ENCODE assay signal across 9 cellular contexts in genomic region chr6:56549014-56549413, GRCh38.
DNase-seq lines count a peak whose midpoint lies in the region; ATAC-seq, FAIRE-seq and TF ChIP-seq lines count a peak whose summit lies in the region.
"Had no signal": no experiment of that assay in that cellular context is flagged by ENCODE, and none has a peak within 500 bp of the region (broad histone marks: within the 10 kb centered on the region; RNA-seq: fewer than 3 reads in every experiment).

No MANE protein-coding gene starts in this region.

- no TSS peak for BruUV-seq in GM12878 (replicated peaks; lab: Mats Ljungman, UMichigan)

- H3K79me2 ChIP-seq in GM12878 (ENCODE audit: control insufficient read depth, insufficient read depth, low read length), result peaks cover 38% of the 10 kb centered on the region

- peak; percentile 46; the same call in 1 of the 3 replicates for ATAC-seq in GM12878
- ATAC-seq in right lobe of liver, result peak; percentile 17 to 67 (median 58)

- no peaks in the 10 kb centered on the region for H3K36me3 Mint-ChIP-seq in activated T-helper 2 cell treated with anti-CD3 and anti-CD28 coated beads, Interferon-gamma antibody, Interleukin-2, Interleukin-4, amounts not matched to agents 10 μg/mL and 5 μg/mL and 100 μg/mL, durations not matched to agents 14 hours and 24 hours and 36 hours (ENCODE audit: low read depth)

- WGBS in GM12878 (ENCODE audit: insufficient coverage, insufficient replicate concordance, low lambda C conversion rate, missing lambda C conversion rate), result 31% methylated on average over 2 of the region's 2 CpGs
- 42% methylated on average over 2 of the region's 2 CpGs for WGBS in right lobe of liver (ENCODE audit: insufficient coverage, low coverage, low lambda C conversion rate, missing lambda C conversion rate)

- POLR2A ChIA-PET in GM12878 (lab: Charles Lee), result interaction anchor here (0.6 kb wide), 1 partner anchor 343 kb away, joined by 6 read pairs; no protein-coding TSS in a partner anchor

- H3K27ac ChIP-seq in 22Rv1 (no peak overlapping the region), GM12878 (ENCODE audit: control insufficient read depth, insufficient read depth) (no peak overlapping the region), right lobe of liver (no peak overlapping the region)

- CTCF ChIA-PET in GM12878 (lab: Yijun Ruan, JAX), result interaction anchor here (0.6 to 2.9 kb wide), 29 partner anchors 9 to 302 kb away, joined by 3 to 18 read pairs (median 3); no protein-coding TSS in a partner anchor

- no peak overlapping the region for H3K27ac Mint-ChIP-seq in activated T-helper 2 cell treated with anti-CD3 and anti-CD28 coated beads, Interferon-gamma antibody, Interleukin-2, Interleukin-4, amounts not matched to agents 10 μg/mL and 5 μg/mL and 100 μg/mL, durations not matched to agents 14 hours and 24 hours and 36 hours

- H3K27me3 ChIP-seq in GM12878 (replicated peaks in 1 of 2; ENCODE audit: control insufficient read depth in 2 of 2, insufficient read depth in 2 of 2, low read length in 1 of 2) (no peaks in the 10 kb centered on the region), right lobe of liver (no peaks in the 10 kb centered on the region)

- H3K4me2 ChIP-seq in GM12878 (ENCODE audit: control insufficient read depth, insufficient read depth), result no peak overlapping the region

- H3K36me3 ChIP-seq in GM12878 (ENCODE audit: control insufficient read depth in 2 of 2, insufficient read depth in 2 of 2, low read length in 1 of 2), result peaks cover 3 to 13% of the 10 kb centered on the region in 2 experiments
- no peaks in the 10 kb centered on the region for H3K36me3 ChIP-seq in right lobe of liver

- TF ChIP-seq EP300 in GM12878 (IDR thresholded peaks at IDR 0.05; ENCODE audit: borderline replicate concordance in 1 of 2, control insufficient read depth in 1 of 2, low read depth in 2 of 2, low read length in 2 of 2), result no peak

- peaks cover 2% of the 10 kb centered on the region for H3K4me1 Mint-ChIP-seq in activated T-helper 2 cell treated with anti-CD3 and anti-CD28 coated beads, Interferon-gamma antibody, Interleukin-2, Interleukin-4, amounts not matched to agents 10 μg/mL and 5 μg/mL and 100 μg/mL, durations not matched to agents 14 hours and 24 hours and 36 hours (ENCODE audit: low read depth)

- H3K9ac ChIP-seq in GM12878 (ENCODE audit: control insufficient read depth, insufficient read depth, low read length), result no peak overlapping the region

- RAD21 ChIA-PET in GM12878 (lab: Charles Lee; ENCODE audit: unreplicated experiment), result interaction anchor here (0.9 to 3.0 kb wide), 10 partner anchors 9 to 190 kb away, joined by 3 to 23 read pairs (median 5); no protein-coding TSS in a partner anchor

- SMC1A ChIA-PET in GM12878 (lab: Charles Lee; ENCODE audit: uncharacterized antibody, unreplicated experiment), result interaction anchor here (0.5 to 3.4 kb wide), 23 partner anchors 8 to 392 kb away, joined by 3 to 14 read pairs (median 4); no protein-coding TSS in a partner anchor

- no peaks in the 10 kb centered on the region for H4K20me1 ChIP-seq in GM12878 (ENCODE audit: control insufficient read depth, insufficient read depth)

- peak; percentile 47 for TF ChIP-seq RAD21 in GM12878 (IDR thresholded peaks at IDR 0.05; ENCODE audit: insufficient read depth, low read depth, low read length)

- H3K4me1 ChIP-seq in GM12878 (ENCODE audit: control insufficient read depth, insufficient read depth, low read length) (peaks cover 9% of the 10 kb centered on the region; the same call in 1 of the 2 replicates), right lobe of liver (peaks cover 0 to 23% (median 3%) of the 10 kb centered on the region in 4 donors)

- DNase-seq in HCEC 1CT (peak; percentile 42), GM12878 (ENCODE audit: low read depth, low spot score) (no peak), right lobe of liver (no peak), NCI-H524 (lab: John Stamatoyannopoulos, UW) (no peak), amniotic stem cell (lab: John Stamatoyannopoulos, UW) (no peak)
- no peak for DNase-seq in activated T-cell treated with anti-CD3 and anti-CD28 coated beads, Interleukin-2, amount 50 U/mL, for 48 hours
- DNase-seq in activated T-helper 2 cell treated with anti-CD3 and anti-CD28 coated beads, Interferon-gamma antibody, Interleukin-2, Interleukin-4, amounts not matched to agents 10 μg/mL and 5 μg/mL and 100 μg/mL, durations not matched to agents 14 hours and 24 hours and 36 hours (ENCODE audit: low spot score), result no peak
- DNase-seq: Calu3 had no signal

- no peak overlapping the region for H3K4me3 Mint-ChIP-seq in activated T-helper 2 cell treated with anti-CD3 and anti-CD28 coated beads, Interferon-gamma antibody, Interleukin-2, Interleukin-4, amounts not matched to agents 10 μg/mL and 5 μg/mL and 100 μg/mL, durations not matched to agents 14 hours and 24 hours and 36 hours (ENCODE audit: low read depth)

- H3K9me3 ChIP-seq in GM12878 (replicated peaks; ENCODE audit: control insufficient read depth, insufficient read depth, low read length) (no peaks in the 10 kb centered on the region), right lobe of liver (no peaks in the 10 kb centered on the region)

- peaks cover 3% of the 10 kb centered on the region for H3K27me3 Mint-ChIP-seq in activated T-helper 2 cell treated with anti-CD3 and anti-CD28 coated beads, Interferon-gamma antibody, Interleukin-2, Interleukin-4, amounts not matched to agents 10 μg/mL and 5 μg/mL and 100 μg/mL, durations not matched to agents 14 hours and 24 hours and 36 hours (ENCODE audit: low read depth)

- intact Hi-C loops in GM12878 (cut with micrococcal nuclease; ENCODE audit: unreplicated experiment), result no loop called here
- intact Hi-C loops in right lobe of liver (cut with DNase I), result no loop called here
- intact Hi-C loops in activated T-helper 2 cell treated with anti-CD3 and anti-CD28 coated beads, Interferon-gamma antibody, Interleukin-2, Interleukin-4, amounts not matched to agents 10 μg/mL and 5 μg/mL and 100 μg/mL, durations not matched to agents 14 hours and 24 hours and 36 hours (cut with micrococcal nuclease), result no loop called here

- no peaks in the 10 kb centered on the region for H3K9me3 Mint-ChIP-seq in activated T-helper 2 cell treated with anti-CD3 and anti-CD28 coated beads, Interferon-gamma antibody, Interleukin-2, Interleukin-4, amounts not matched to agents 10 μg/mL and 5 μg/mL and 100 μg/mL, durations not matched to agents 14 hours and 24 hours and 36 hours

- in situ Hi-C loops in GM12878 (cut with MboI), result no loop called here

- TF ChIP-seq CTCF in 22Rv1 (IDR thresholded peaks at IDR 0.05), result peak; percentile 16; the same call in 1 of the 2 replicates
- peak; percentile 3 to 26 (median 24); a peak in 2 of 6 replicates for TF ChIP-seq CTCF in GM12878 (IDR thresholded peaks at IDR 0.05 in 2 of 3, conservative IDR thresholded peaks at IDR 0.05 in 1 of 3; ENCODE audit: control insufficient read depth in 2 of 3, extremely low read depth in 1 of 3, insufficient read depth in 1 of 3, low read depth in 3 of 3, low read length in 3 of 3)
- peak; percentile 17 to 44 (median 26) for TF ChIP-seq CTCF in right lobe of liver (IDR thresholded peaks at IDR 0.05)

- no peak for FAIRE-seq in GM12878 (lab: Jason Lieb, UNC)

- no peak overlapping the region for H2AFZ ChIP-seq in GM12878 (ENCODE audit: control insufficient read depth, low read depth, low read length)

- TF ChIP-seq POLR2A in GM12878 (IDR thresholded peaks at IDR 0.05; ENCODE audit: low read depth, low read length), result no peak
- TF ChIP-seq POLR2A in right lobe of liver (IDR thresholded peaks at IDR 0.05), result no peak

- H3K4me3 ChIP-seq in GM12878, result no peak overlapping the region
- H3K4me3 ChIP-seq in right lobe of liver, result no peak overlapping the region

TF ChIP-seq in GM12878, 131 proteins besides CTCF, POLR2A, EP300 and RAD21:
- TF ChIP-seq NR2C1 (IDR thresholded peaks at IDR 0.05), result no peak
TF ChIP-seq in GM12878: peak in this region for 0.
